In the genomic region with DNA sequence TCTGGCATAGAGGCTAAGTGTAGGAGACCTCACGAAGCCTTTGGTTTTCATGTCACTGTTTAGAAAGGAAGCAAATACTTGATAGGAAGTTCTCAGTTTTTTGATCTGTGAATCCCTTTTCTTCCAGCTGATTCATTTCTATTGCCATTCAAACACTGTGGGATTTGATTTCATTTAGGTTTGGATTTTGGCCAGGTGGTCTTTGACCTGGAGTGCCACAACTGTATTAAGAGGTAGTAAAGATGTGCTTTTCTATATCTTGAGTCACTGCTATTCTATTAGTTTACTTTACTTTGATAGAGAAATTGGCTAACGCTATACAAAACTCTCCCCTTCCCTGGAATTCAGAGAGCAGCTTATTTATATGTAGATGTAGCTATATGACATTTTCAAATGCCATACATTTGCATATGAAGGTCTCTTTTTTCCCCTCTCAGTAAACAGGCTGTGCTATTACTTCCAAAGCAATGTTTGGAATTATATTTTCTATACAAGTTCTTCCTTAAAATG, we compare ENCODE assay signal across 25 cellular contexts.
"Had no signal": no experiment of that assay in that cellular context is flagged by ENCODE, and none has a peak within 500 bp of the region (broad histone marks: within the 10 kb centered on the region; RNA-seq: fewer than 3 reads in every experiment).

No MANE protein-coding gene starts in this region.

- H3K4me1 ChIP-seq: right atrium auricular region, sigmoid colon, suprapubic skin had no signal

- H3K27me3 Mint-ChIP-seq: type B pancreatic cell had no signal

- H3K4me3 Mint-ChIP-seq: central memory CD8-positive, alpha-beta T cell; effector memory CD8-positive, alpha-beta T cell; immature natural killer cell; naive thymus-derived CD4-positive, alpha-beta T cell; stimulated activated effector memory CD8-positive, alpha-beta T cell treated with anti-CD3 and anti-CD28 coated beads, Interleukin-12 subunit alpha, Interleukin-12 subunit beta, amount 100 ng/mL, for 72 hours; type B pancreatic cell had no signal

- H3K9me3 ChIP-seq: heart right ventricle, left ventricle myocardium inferior, neutrophil, right atrium auricular region, sigmoid colon, suprapubic skin, thyroid gland had no signal

- H3K36me3 Mint-ChIP-seq: immature natural killer cell; naive thymus-derived CD4-positive, alpha-beta T cell; stimulated activated effector memory CD8-positive, alpha-beta T cell treated with anti-CD3 and anti-CD28 coated beads, Interleukin-12 subunit alpha, Interleukin-12 subunit beta, amount 100 ng/mL, for 72 hours had no signal

- H3K4me2 ChIP-seq: smooth muscle cell had no signal

- H3K9me3 Mint-ChIP-seq: central memory CD8-positive, alpha-beta T cell; effector memory CD8-positive, alpha-beta T cell; naive thymus-derived CD4-positive, alpha-beta T cell; stimulated activated effector memory CD8-positive, alpha-beta T cell treated with anti-CD3 and anti-CD28 coated beads, Interleukin-12 subunit alpha, Interleukin-12 subunit beta, amount 100 ng/mL, for 72 hours had no signal

- H3K4me3 ChIP-seq: heart right ventricle, left ventricle myocardium inferior, lung, right atrium auricular region, sigmoid colon, smooth muscle cell, suprapubic skin, thyroid gland had no signal

- H3K27ac ChIP-seq: heart right ventricle, left ventricle myocardium inferior, neutrophil, right atrium auricular region, sigmoid colon, suprapubic skin, thyroid gland had no signal

- DNase-seq: effector memory CD8-positive, alpha-beta T cell; erythroblast; heart right ventricle; hypothalamus; immature natural killer cell; kidney; left cardiac atrium; left ventricle myocardium inferior; mesenchymal stem cell; naive thymus-derived CD4-positive, alpha-beta T cell; posterior cingulate gyrus; sigmoid colon; stimulated activated CD4-positive, alpha-beta T cell treated with anti-CD3 and anti-CD28 coated beads, Interleukin-4, amount 100 ng/mL, for 1 hour; stimulated activated CD8-positive, alpha-beta memory T cell treated with anti-CD3 and anti-CD28 coated beads, Interleukin-4, amount 100 ng/mL, for 48 hours; stimulated activated naive CD8-positive, alpha-beta T cell treated with anti-CD3 and anti-CD28 coated beads, Interleukin-15, Interleukin-2, amounts not matched to agents 100 U/mL and 50 U/mL, for 24 hours; thyroid gland had no signal

- H3K27me3 ChIP-seq: heart right ventricle, neutrophil, right atrium auricular region, sigmoid colon, suprapubic skin, thyroid gland had no signal

- ATAC-seq: effector memory CD8-positive, alpha-beta T cell; heart right ventricle; left cardiac atrium; naive thymus-derived CD4-positive, alpha-beta T cell; stimulated activated effector memory CD8-positive, alpha-beta T cell treated with anti-CD3 and anti-CD28 coated beads, Interleukin-12 subunit alpha, Interleukin-12 subunit beta, amount 100 ng/mL, for 72 hours; stimulated activated naive CD8-positive, alpha-beta T cell treated with anti-CD3 and anti-CD28 coated beads, Interleukin-15, Interleukin-2, amounts not matched to agents 100 U/mL and 50 U/mL, for 24 hours had no signal

- H3K4me1 Mint-ChIP-seq: central memory CD8-positive, alpha-beta T cell; immature natural killer cell; naive thymus-derived CD4-positive, alpha-beta T cell; stimulated activated effector memory CD8-positive, alpha-beta T cell treated with anti-CD3 and anti-CD28 coated beads, Interleukin-12 subunit alpha, Interleukin-12 subunit beta, amount 100 ng/mL, for 72 hours had no signal

- H3K27ac Mint-ChIP-seq: effector memory CD8-positive, alpha-beta T cell; immature natural killer cell; naive thymus-derived CD4-positive, alpha-beta T cell; stimulated activated effector memory CD8-positive, alpha-beta T cell treated with anti-CD3 and anti-CD28 coated beads, Interleukin-12 subunit alpha, Interleukin-12 subunit beta, amount 100 ng/mL, for 72 hours; type B pancreatic cell had no signal

- FAIRE-seq: kidney, urothelium cell line had no signal

- H3K36me3 ChIP-seq: heart right ventricle, left ventricle myocardium inferior, neutrophil, right atrium auricular region, sigmoid colon, suprapubic skin, thyroid gland had no signal
